ENCODE assay signal across 26 cellular contexts in genomic region chr12:73947627-73948026, GRCh38.
"Had no signal": no experiment of that assay in that cellular context is flagged by ENCODE, and none has a peak within 500 bp of the region (broad histone marks: within the 10 kb centered on the region; RNA-seq: fewer than 3 reads in every experiment).

No MANE protein-coding gene starts in this region.

- H3K79me2 ChIP-seq: parathyroid adenoma had no signal

- H3K36me3 ChIP-seq: neural progenitor cell, ovary, spleen, suprapubic skin, tibial artery, transverse colon, upper lobe of right lung, uterus had no signal

- H2AFZ ChIP-seq: parathyroid adenoma had no signal

- H3K27ac ChIP-seq: neural progenitor cell, ovary, parathyroid adenoma, psoas muscle, skin epidermis, spleen, suprapubic skin, testis, tibial artery, transverse colon, upper lobe of right lung, uterus had no signal

- H3K4me3 ChIP-seq: neural progenitor cell, ovary, psoas muscle, skin epidermis, smooth muscle cell, spleen, suprapubic skin, testis, tibial artery, transverse colon, upper lobe of right lung, uterus had no signal

- DNase-seq: natural killer cell; occipital lobe; ovary; psoas muscle; right cardiac atrium; spleen; stimulated activated CD4-positive, alpha-beta T cell treated with anti-CD3 and anti-CD28 coated beads, Interleukin-12 subunit alpha, Interleukin-12 subunit beta, amount 100 ng/mL, for 4 hours; stimulated activated CD4-positive, alpha-beta T cell treated with anti-CD3 and anti-CD28 coated beads, Interleukin-1b, Interleukin-23, amount 100 ng/mL, for 48 hours; stimulated activated CD4-positive, alpha-beta T cell treated with anti-CD3 and anti-CD28 coated beads, Interleukin-4, amount 100 ng/mL, for 1 hour; stimulated activated CD4-positive, alpha-beta T cell treated with anti-CD3 and anti-CD28 coated beads, Interleukin-4, amount 100 ng/mL, for 4 hours; stimulated activated CD8-positive, alpha-beta memory T cell treated with anti-CD3 and anti-CD28 coated beads, Interleukin-4, amount 100 ng/mL, for 48 hours; stimulated activated naive CD4-positive, alpha-beta T cell; stimulated activated naive CD8-positive, alpha-beta T cell treated with anti-CD3 and anti-CD28 coated beads, Interleukin-15, amount 100 ng/mL, for 72 hours; stimulated activated naive CD8-positive, alpha-beta T cell treated with anti-CD3 and anti-CD28 coated beads, Interleukin-15, Interleukin-2, amounts not matched to agents 100 U/mL and 50 U/mL, for 24 hours; testis; tibial artery; transverse colon; upper lobe of right lung; uterus had no signal

- H3K9ac ChIP-seq: neural progenitor cell, parathyroid adenoma had no signal

- H3K27me3 ChIP-seq: neural progenitor cell, ovary, spleen, suprapubic skin, testis, tibial artery, transverse colon, upper lobe of right lung, uterus had no signal

- H3K4me2 ChIP-seq: neural progenitor cell, smooth muscle cell had no signal

- ATAC-seq: natural killer cell; psoas muscle; right cardiac atrium; sciatic nerve; stimulated activated memory B cell treated with anti-CD40 and anti-IgM and Interleukin-4, amounts not matched to agents 10 μg/mL and 1 μg/mL and 100 μg/mL, for 72 hours; stimulated activated naive CD8-positive, alpha-beta T cell treated with anti-CD3 and anti-CD28 coated beads, Interleukin-15, amount 100 ng/mL, for 72 hours; stimulated activated naive CD8-positive, alpha-beta T cell treated with anti-CD3 and anti-CD28 coated beads, Interleukin-15, Interleukin-2, amounts not matched to agents 100 U/mL and 50 U/mL, for 24 hours; upper lobe of right lung had no signal

- H3K9me3 ChIP-seq: ovary, psoas muscle, spleen, suprapubic skin, testis, tibial artery, transverse colon, upper lobe of right lung, uterus had no signal

- H3K4me1 ChIP-seq: parathyroid adenoma, psoas muscle, spleen, suprapubic skin, testis, tibial artery, transverse colon, upper lobe of right lung, uterus had no signal
